8 cellular contexts compared by ENCODE assay signal in genomic region chr10:46786518-46787320, GRCh38.
DNase-seq lines count a peak whose midpoint lies in the region; ATAC-seq and TF ChIP-seq lines count a peak whose summit lies in the region.
"Not testable (repeated sequence)": the region's sequence is repeated elsewhere in the genome, so short reads cannot be mapped to it uniquely, and the experiment has no call there.

No MANE protein-coding gene starts in this region.

- not testable (repeated sequence) for H3K36me3 ChIP-seq in endocrine pancreas (ENCODE audit: control insufficient read depth, insufficient read depth, low read length); lung (ENCODE audit: control insufficient read depth in 2 of 2, insufficient read depth in 2 of 2, low read length in 2 of 2)

- H3K27ac ChIP-seq in C4-2B (peak overlapping the region; percentile 85), lung (ENCODE audit: low read depth in 1 of 2, low read length in 1 of 2) (peak overlapping the region; percentile 79 to 84)

- H3K4me1 ChIP-seq in endocrine pancreas (ENCODE audit: control insufficient read depth, insufficient read depth, low read length); lung (ENCODE audit: control insufficient read depth in 2 of 2, insufficient read depth in 2 of 2, low read length in 2 of 2): not testable (repeated sequence)

- H3K4me3 ChIP-seq in endocrine pancreas (ENCODE audit: control insufficient read depth, insufficient read depth, low read length) (peak overlapping the region; percentile 61), lung (peak overlapping the region; percentile 51)

- not testable (repeated sequence) for TF ChIP-seq CTCF in C4-2B (conservative IDR thresholded peaks at IDR 0.05); lung (IDR thresholded peaks at IDR 0.05; ENCODE audit: control extremely low read depth, extremely low read depth)

- DNase-seq in NCI-H82 treated with DMSO at 0.1 percent for 48 hours (lab: John Stamatoyannopoulos, UW; ENCODE audit: unreplicated experiment) (peak; percentile 28), lung (ENCODE audit: low spot score) (peak; percentile 85)
- peak; percentile 8 for DNase-seq in activated CD8-positive, alpha-beta memory T cell treated with anti-CD3 and anti-CD28 coated beads, Interleukin-2, amount 50 U/mL, for 1 hour (ENCODE audit: extremely low read depth)
- DNase-seq in stimulated activated CD4-positive, alpha-beta T cell treated with anti-CD3 and anti-CD28 coated beads, Interleukin-2, amount 100 ng/mL, for 4 hours (ENCODE audit: low read depth) = peak; percentile 15

- H3K9me3 ChIP-seq in endocrine pancreas (ENCODE audit: control insufficient read depth, low read length); lung (ENCODE audit: control insufficient read depth in 2 of 2, insufficient read depth in 1 of 2, low read length in 1 of 2): not testable (repeated sequence)

- 0 to 1% methylated on average over 27 to 46 of the region's 62 CpGs for WGBS in lung, 2 donors

- not testable (repeated sequence) for H3K9ac ChIP-seq in endocrine pancreas (ENCODE audit: control insufficient read depth, insufficient read depth, low read length)

- H3K27me3 ChIP-seq in endocrine pancreas (ENCODE audit: control insufficient read depth, insufficient read depth, low read length); lung (ENCODE audit: control insufficient read depth, insufficient read depth): not testable (repeated sequence)

- ATAC-seq in GM19438 (IDR thresholded peaks at IDR 0.05; ENCODE audit: low read depth, unreplicated experiment) (peak; percentile 79), HG03558 (IDR thresholded peaks at IDR 0.05; ENCODE audit: extremely low read depth, unreplicated experiment) (peak; percentile 52), lung (ENCODE audit: insufficient read depth, low FRiP score) (peak; percentile 88)

Comparison
In these comparisons a context has a peak if more than half of its experiments do, and no peak if none do; other contexts are left out.
1. Peak in every context shown above with its lines: DNase-seq, ATAC-seq, H3K4me3 ChIP-seq and H3K27ac ChIP-seq.
2. DNase-seq: peak in every context shown above with its lines; median percentile 85 in lung; 28 in NCI-H82 treated with DMSO at 0.1 percent for 48 hours; 15 in stimulated activated CD4-positive, alpha-beta T cell treated with anti-CD3 and anti-CD28 coated beads, Interleukin-2, amount 100 ng/mL, for 4 hours; 8 in activated CD8-positive, alpha-beta memory T cell treated with anti-CD3 and anti-CD28 coated beads, Interleukin-2, amount 50 U/mL, for 1 hour.